1 cellular context compared by ENCODE assay signal in the genomic region with DNA sequence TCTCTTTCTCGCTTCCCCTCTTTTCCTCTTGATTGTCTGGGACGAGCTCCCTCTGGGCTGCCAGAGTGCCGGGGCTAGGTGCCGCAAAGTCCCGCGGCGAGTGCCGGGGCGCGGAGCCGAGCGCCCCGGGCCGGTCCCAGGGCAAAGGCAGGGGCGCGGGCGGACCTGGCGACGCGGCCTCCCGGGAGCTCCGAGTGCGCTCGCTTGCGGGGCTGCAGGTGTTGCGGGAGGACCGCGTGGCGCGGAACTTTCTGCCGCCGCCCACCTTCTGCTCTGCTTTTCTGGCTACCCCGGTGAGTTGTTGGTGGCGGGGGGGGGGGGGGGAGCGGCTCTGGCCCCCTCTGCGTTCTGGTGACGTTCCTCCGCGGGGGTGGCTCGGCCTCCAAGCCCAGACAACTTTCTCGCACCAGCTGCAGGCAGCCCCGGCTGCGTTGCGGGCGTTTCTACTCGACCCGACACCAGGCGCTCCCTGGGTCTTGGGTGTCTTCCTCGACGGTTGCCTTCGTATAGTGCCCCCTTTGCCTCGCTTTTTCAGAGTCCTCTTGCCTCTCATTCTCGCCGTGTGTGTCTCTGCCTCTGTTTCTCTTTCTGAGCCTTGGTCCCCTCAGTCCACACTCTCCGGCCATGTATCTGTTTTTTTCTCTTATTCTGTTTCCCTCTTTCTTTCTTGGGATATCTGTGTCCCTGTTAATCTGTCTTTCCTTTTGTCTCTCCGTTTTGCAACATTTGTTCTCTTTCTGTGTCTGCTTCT.
TF ChIP-seq lines count a peak whose summit lies in the region.

No MANE protein-coding gene starts in this region.

TF ChIP-seq in H1, 55 proteins besides CTCF, POLR2A, EP300 and RAD21:
- TF ChIP-seq, protein P1, sequence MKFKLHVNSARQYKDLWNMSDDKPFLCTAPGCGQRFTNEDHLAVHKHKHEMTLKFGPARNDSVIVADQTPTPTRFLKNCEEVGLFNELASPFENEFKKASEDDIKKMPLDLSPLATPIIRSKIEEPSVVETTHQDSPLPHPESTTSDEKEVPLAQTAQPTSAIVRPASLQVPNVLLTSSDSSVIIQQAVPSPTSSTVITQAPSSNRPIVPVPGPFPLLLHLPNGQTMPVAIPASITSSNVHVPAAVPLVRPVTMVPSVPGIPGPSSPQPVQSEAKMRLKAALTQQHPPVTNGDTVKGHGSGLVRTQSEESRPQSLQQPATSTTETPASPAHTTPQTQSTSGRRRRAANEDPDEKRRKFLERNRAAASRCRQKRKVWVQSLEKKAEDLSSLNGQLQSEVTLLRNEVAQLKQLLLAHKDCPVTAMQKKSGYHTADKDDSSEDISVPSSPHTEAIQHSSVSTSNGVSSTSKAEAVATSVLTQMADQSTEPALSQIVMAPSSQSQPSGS (IDR thresholded peaks at IDR 0.05; ENCODE audit: low read length), result no peak
- TF ChIP-seq ASH2L (IDR thresholded peaks at IDR 0.05; ENCODE audit: low read length) (peak; percentile 2), KDM4A (IDR thresholded peaks at IDR 0.05; ENCODE audit: low read depth, low read length, severe bottlenecking) (peak; percentile 23), SIN3A (conservative IDR thresholded peaks at IDR 0.05 in 1 of 2, IDR thresholded peaks at IDR 0.05 in 1 of 2; ENCODE audit: low read depth in 1 of 2, low read length in 2 of 2) (0 out of 4 replicates have a peak, but pooled peaks of 1 of the 2 experiments have one; percentile 36), CHD1 (IDR thresholded peaks at IDR 0.05; ENCODE audit: low read depth, low read length) (no peak), JUND (IDR thresholded peaks at IDR 0.05; ENCODE audit: low read length) (no peak), CTBP2 (IDR thresholded peaks at IDR 0.05; ENCODE audit: borderline replicate concordance, insufficient read depth, insufficient read length, low read length) (peak; percentile 29), TAF1 (IDR thresholded peaks at IDR 0.05; ENCODE audit: low read depth, low read length) (0 out of 2 replicates have a peak, but pooled peaks have one; percentile 27), RBBP5 (IDR thresholded peaks at IDR 0.05; ENCODE audit: borderline replicate concordance, low read depth, low read length) (0 out of 2 replicates have a peak, but pooled peaks have one; percentile 13)
- TF ChIP-seq, protein P2, sequence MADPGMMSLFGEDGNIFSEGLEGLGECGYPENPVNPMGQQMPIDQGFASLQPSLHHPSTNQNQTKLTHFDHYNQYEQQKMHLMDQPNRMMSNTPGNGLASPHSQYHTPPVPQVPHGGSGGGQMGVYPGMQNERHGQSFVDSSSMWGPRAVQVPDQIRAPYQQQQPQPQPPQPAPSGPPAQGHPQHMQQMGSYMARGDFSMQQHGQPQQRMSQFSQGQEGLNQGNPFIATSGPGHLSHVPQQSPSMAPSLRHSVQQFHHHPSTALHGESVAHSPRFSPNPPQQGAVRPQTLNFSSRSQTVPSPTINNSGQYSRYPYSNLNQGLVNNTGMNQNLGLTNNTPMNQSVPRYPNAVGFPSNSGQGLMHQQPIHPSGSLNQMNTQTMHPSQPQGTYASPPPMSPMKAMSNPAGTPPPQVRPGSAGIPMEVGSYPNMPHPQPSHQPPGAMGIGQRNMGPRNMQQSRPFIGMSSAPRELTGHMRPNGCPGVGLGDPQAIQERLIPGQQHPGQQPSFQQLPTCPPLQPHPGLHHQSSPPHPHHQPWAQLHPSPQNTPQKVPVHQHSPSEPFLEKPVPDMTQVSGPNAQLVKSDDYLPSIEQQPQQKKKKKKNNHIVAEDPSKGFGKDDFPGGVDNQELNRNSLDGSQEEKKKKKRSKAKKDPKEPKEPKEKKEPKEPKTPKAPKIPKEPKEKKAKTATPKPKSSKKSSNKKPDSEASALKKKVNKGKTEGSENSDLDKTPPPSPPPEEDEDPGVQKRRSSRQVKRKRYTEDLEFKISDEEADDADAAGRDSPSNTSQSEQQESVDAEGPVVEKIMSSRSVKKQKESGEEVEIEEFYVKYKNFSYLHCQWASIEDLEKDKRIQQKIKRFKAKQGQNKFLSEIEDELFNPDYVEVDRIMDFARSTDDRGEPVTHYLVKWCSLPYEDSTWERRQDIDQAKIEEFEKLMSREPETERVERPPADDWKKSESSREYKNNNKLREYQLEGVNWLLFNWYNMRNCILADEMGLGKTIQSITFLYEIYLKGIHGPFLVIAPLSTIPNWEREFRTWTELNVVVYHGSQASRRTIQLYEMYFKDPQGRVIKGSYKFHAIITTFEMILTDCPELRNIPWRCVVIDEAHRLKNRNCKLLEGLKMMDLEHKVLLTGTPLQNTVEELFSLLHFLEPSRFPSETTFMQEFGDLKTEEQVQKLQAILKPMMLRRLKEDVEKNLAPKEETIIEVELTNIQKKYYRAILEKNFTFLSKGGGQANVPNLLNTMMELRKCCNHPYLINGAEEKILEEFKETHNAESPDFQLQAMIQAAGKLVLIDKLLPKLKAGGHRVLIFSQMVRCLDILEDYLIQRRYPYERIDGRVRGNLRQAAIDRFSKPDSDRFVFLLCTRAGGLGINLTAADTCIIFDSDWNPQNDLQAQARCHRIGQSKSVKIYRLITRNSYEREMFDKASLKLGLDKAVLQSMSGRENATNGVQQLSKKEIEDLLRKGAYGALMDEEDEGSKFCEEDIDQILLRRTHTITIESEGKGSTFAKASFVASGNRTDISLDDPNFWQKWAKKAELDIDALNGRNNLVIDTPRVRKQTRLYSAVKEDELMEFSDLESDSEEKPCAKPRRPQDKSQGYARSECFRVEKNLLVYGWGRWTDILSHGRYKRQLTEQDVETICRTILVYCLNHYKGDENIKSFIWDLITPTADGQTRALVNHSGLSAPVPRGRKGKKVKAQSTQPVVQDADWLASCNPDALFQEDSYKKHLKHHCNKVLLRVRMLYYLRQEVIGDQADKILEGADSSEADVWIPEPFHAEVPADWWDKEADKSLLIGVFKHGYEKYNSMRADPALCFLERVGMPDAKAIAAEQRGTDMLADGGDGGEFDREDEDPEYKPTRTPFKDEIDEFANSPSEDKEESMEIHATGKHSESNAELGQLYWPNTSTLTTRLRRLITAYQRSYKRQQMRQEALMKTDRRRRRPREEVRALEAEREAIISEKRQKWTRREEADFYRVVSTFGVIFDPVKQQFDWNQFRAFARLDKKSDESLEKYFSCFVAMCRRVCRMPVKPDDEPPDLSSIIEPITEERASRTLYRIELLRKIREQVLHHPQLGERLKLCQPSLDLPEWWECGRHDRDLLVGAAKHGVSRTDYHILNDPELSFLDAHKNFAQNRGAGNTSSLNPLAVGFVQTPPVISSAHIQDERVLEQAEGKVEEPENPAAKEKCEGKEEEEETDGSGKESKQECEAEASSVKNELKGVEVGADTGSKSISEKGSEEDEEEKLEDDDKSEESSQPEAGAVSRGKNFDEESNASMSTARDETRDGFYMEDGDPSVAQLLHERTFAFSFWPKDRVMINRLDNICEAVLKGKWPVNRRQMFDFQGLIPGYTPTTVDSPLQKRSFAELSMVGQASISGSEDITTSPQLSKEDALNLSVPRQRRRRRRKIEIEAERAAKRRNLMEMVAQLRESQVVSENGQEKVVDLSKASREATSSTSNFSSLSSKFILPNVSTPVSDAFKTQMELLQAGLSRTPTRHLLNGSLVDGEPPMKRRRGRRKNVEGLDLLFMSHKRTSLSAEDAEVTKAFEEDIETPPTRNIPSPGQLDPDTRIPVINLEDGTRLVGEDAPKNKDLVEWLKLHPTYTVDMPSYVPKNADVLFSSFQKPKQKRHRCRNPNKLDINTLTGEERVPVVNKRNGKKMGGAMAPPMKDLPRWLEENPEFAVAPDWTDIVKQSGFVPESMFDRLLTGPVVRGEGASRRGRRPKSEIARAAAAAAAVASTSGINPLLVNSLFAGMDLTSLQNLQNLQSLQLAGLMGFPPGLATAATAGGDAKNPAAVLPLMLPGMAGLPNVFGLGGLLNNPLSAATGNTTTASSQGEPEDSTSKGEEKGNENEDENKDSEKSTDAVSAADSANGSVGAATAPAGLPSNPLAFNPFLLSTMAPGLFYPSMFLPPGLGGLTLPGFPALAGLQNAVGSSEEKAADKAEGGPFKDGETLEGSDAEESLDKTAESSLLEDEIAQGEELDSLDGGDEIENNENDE (IDR thresholded peaks at IDR 0.05; ENCODE audit: insufficient replicate concordance, low read length), result no peak
